21 cellular contexts compared by ENCODE assay signal in the genomic region with DNA sequence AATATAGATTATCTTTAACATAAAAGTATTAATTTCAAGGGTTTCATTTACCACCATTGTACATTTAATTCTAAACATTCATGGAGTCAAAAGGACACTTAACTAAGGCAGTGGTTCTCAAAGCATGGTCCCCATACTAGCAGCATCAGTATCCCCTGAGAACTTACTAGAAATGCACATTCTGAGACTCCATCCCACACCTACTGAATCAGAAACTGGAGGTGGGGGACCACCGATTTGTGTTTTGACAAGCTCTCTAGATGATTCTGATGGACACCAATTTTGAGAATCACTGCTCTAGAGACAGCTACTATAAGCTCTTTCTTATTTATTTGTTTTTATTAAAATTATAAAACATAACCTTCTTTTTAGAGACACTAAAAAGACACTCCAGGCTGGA.
"Had no signal": no experiment of that assay in that cellular context is flagged by ENCODE, and none has a peak within 500 bp of the region (broad histone marks: within the 10 kb centered on the region; RNA-seq: fewer than 3 reads in every experiment).

No MANE protein-coding gene starts in this region.

- H3K4me1 Mint-ChIP-seq: endodermal cell had no signal

- H3K9me3 Mint-ChIP-seq: dendritic cell treated with granulocyte-macrophage colony-stimulating factor and Interleukin-4, amounts not matched to agents 40 ng/mL and 50 ng/mL, for 4 days; endodermal cell had no signal

- H3K27me3 Mint-ChIP-seq: dendritic cell treated with granulocyte-macrophage colony-stimulating factor and Interleukin-4, amounts not matched to agents 40 ng/mL and 50 ng/mL, for 4 days had no signal

- ATAC-seq: esophagus mucosa, foreskin keratinocyte, gastrocnemius medialis, gastroesophageal sphincter, heart left ventricle, heart right ventricle had no signal

- DNase-seq: colonic mucosa; cortex of kidney; dermis blood vessel endothelial cell; dorsolateral prefrontal cortex; effector CD4-positive, alpha-beta T cell; effector CD8-positive, alpha-beta T cell; effector memory CD4-positive, alpha-beta T cell; endodermal cell; erythroblast; esophagus squamous epithelium; foreskin fibroblast; foreskin keratinocyte; foreskin melanocyte; gastrocnemius medialis; glutamatergic neuron; head of caudate nucleus; heart left ventricle; heart right ventricle had no signal

- H3K27ac Mint-ChIP-seq: dendritic cell treated with granulocyte-macrophage colony-stimulating factor and Interleukin-4, amounts not matched to agents 40 ng/mL and 50 ng/mL, for 4 days; endodermal cell had no signal

- H3K4me3 Mint-ChIP-seq: dendritic cell treated with granulocyte-macrophage colony-stimulating factor and Interleukin-4, amounts not matched to agents 40 ng/mL and 50 ng/mL, for 4 days; endodermal cell had no signal
